8 cellular contexts compared by ENCODE assay signal in the genomic region with DNA sequence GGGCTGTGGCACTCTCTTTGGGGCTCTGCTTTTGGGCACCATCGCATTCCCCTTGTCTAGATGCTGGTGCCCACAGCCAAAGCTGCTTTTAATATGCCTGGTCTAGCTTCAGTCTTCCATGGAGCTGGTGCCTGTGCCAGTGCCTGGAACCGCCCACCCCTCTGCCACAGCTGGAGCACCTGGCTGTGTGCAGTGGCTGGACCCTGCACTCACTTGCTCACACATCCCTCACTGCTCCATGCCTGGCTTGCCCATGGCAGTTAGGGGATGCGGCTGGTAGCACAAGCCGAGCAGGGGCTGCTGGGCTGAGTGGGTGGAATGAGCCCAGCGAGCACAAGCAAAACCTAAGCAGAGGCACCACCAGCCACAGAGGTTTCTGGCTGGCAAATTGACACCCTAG.
"Had no signal": no experiment of that assay in that cellular context is flagged by ENCODE, and none has a peak within 500 bp of the region (broad histone marks: within the 10 kb centered on the region; RNA-seq: fewer than 3 reads in every experiment).

No MANE protein-coding gene starts in this region.

- FAIRE-seq: H1, H54, HepG2 had no signal

- H3K4me3 ChIP-seq: GM23338 had no signal

- ATAC-seq: GM23338, HepG2 had no signal

- H3K27ac ChIP-seq: HL-60 had no signal

- H3K4me1 Mint-ChIP-seq: GM23338, H9 had no signal

- H3K27me3 Mint-ChIP-seq: IgD-negative memory B cell had no signal

- DNase-seq: H9, HCEC 1CT had no signal

- H3K36me3 Mint-ChIP-seq: IgD-negative memory B cell had no signal

- H3K4me3 Mint-ChIP-seq: GM23338, H9, IgD-negative memory B cell had no signal

- H3K4me2 ChIP-seq: GM23338 had no signal

- H2AFZ ChIP-seq: GM23338 had no signal

- H3K27ac Mint-ChIP-seq: GM23338, H9, IgD-negative memory B cell had no signal
